In genomic region chr5:112142769-112143270, GRCh38 we compare ENCODE assay signal across 10 cellular contexts.
DNase-seq lines count a peak whose midpoint lies in the region; ATAC-seq and TF ChIP-seq lines count a peak whose summit lies in the region.
"Had no signal": no experiment of that assay in that cellular context is flagged by ENCODE, and none has a peak within 500 bp of the region (broad histone marks: within the 10 kb centered on the region; RNA-seq: fewer than 3 reads in every experiment).

No MANE protein-coding gene starts in this region.

- H3K36me3 ChIP-seq in thyroid gland, result no peaks in the 10 kb centered on the region
- H3K36me3 ChIP-seq: gastrocnemius medialis had no signal

- no peak for ATAC-seq in HG03097 (IDR thresholded peaks at IDR 0.05; ENCODE audit: low FRiP score, unreplicated experiment)
- ATAC-seq: activated T-cell treated with anti-CD3 and anti-CD28 coated beads, Interleukin-2, amount 50 U/mL, for 72 hours had no signal

- 31 to 45% methylated on average over 3 of the region's 3 CpGs for WGBS in thyroid gland, 2 donors

- H3K4me1 ChIP-seq in thyroid gland, result peaks cover 8 to 17% of the 10 kb centered on the region in 2 donors

- TF ChIP-seq CTCF in choroid plexus epithelial cell (conservative IDR thresholded peaks at IDR 0.05; ENCODE audit: low read depth, low read length) (no peak), thyroid gland (IDR thresholded peaks at IDR 0.05) (peak in 1 of 6 experiments; percentile 12)

- peak; percentile 11 for DNase-seq in NOMO-1 treated with DMSO at 0.1 percent for 48 hours (lab: John Stamatoyannopoulos, UW; ENCODE audit: unreplicated experiment)
- no peak for DNase-seq in NOMO-1 treated with dmso at 0.1 percent for 144 hours (lab: John Stamatoyannopoulos, UW; ENCODE audit: unreplicated experiment)
- peak; percentile 20 for DNase-seq in HT-29 (ENCODE audit: low spot score)
- peak; percentile 43 for DNase-seq in choroid plexus epithelial cell (ENCODE audit: low read depth)
- peak; percentile 85 to 87 for DNase-seq in thyroid gland
- DNase-seq in T-helper 2 cell, result no peak
- no peak for DNase-seq in activated CD4-positive, CD25-positive, alpha-beta regulatory T cell treated with anti-CD3 and anti-CD28 coated beads, Interleukin-2, amount 50 U/mL, for 72 hours
- DNase-seq: activated T-cell treated with anti-CD3 and anti-CD28 coated beads, Interleukin-2, amount 50 U/mL, for 72 hours had no signal

- TF ChIP-seq POLR2A in thyroid gland (IDR thresholded peaks at IDR 0.05), result no peak

- H3K9me3 ChIP-seq in thyroid gland, result no peaks in the 10 kb centered on the region
- H3K9me3 ChIP-seq: gastrocnemius medialis had no signal

- intact Hi-C loops in thyroid gland (cut with DNase I), result no loop called here

- no peaks in the 10 kb centered on the region for H3K27me3 ChIP-seq in thyroid gland
- H3K27me3 ChIP-seq: gastrocnemius medialis had no signal

- H3K4me3 ChIP-seq in choroid plexus epithelial cell (ENCODE audit: low read depth, low read length) (no peak overlapping the region), thyroid gland (replicated peaks in 1 of 3) (no peak overlapping the region)
- H3K4me3 ChIP-seq: gastrocnemius medialis had no signal

- H3K27ac ChIP-seq in thyroid gland, result no peak overlapping the region
- H3K27ac ChIP-seq: gastrocnemius medialis had no signal

Comparison
In these comparisons a context has a peak if more than half of its experiments do, and no peak if none do; other contexts are left out.
1. DNase-seq: peak in NOMO-1 treated with DMSO at 0.1 percent for 48 hours (single experiment), HT-29 (single experiment), choroid plexus epithelial cell (single experiment) and thyroid gland (2 of 2); none in NOMO-1 treated with dmso at 0.1 percent for 144 hours (single experiment), T-helper 2 cell (0 of 5) and activated CD4-positive, CD25-positive, alpha-beta regulatory T cell treated with anti-CD3 and anti-CD28 coated beads, Interleukin-2, amount 50 U/mL, for 72 hours (single experiment).